ENCODE assay signal across 16 cellular contexts in genomic region chr15:99963096-99963825, GRCh38.
DNase-seq lines count a peak whose midpoint lies in the region; ATAC-seq and TF ChIP-seq lines count a peak whose summit lies in the region.
"Had no signal": no experiment of that assay in that cellular context is flagged by ENCODE, and none has a peak within 500 bp of the region (broad histone marks: within the 10 kb centered on the region; RNA-seq: fewer than 3 reads in every experiment).

No MANE protein-coding gene starts in this region.

- H3K9me3 ChIP-seq in adipocyte (ENCODE audit: control insufficient read depth, low read length) (no peaks in the 10 kb centered on the region), testis (no peaks in the 10 kb centered on the region)
- H3K9me3 ChIP-seq: neutrophil, Peyer's patch, thyroid gland had no signal

- intact Hi-C loops in testis (cut with DNase I; ENCODE audit: low total_unique reads), result no loop called here

- no peak overlapping the region for H3K4me3 ChIP-seq in adipocyte (ENCODE audit: low read length)
- no peak overlapping the region for H3K4me3 ChIP-seq in testis
- H3K4me3 ChIP-seq: Peyer's patch, thyroid gland had no signal

- no peaks in the 10 kb centered on the region for H3K36me3 ChIP-seq in adipocyte (ENCODE audit: control insufficient read depth, insufficient read depth, low read length, severe bottlenecking)
- no peaks in the 10 kb centered on the region for H3K36me3 ChIP-seq in testis (ENCODE audit: low read depth, missing control alignments)
- H3K36me3 ChIP-seq: neutrophil, Peyer's patch, thyroid gland had no signal

- no peak for TF ChIP-seq CTCF in foreskin keratinocyte (conservative IDR thresholded peaks at IDR 0.05)
- no peak for TF ChIP-seq CTCF in testis (IDR thresholded peaks at IDR 0.05)

- H3K27me3 ChIP-seq in adipocyte (replicated peaks; ENCODE audit: control insufficient read depth, insufficient read depth, low read length), result peaks cover 39% of the 10 kb centered on the region
- peaks cover 5% of the 10 kb centered on the region for H3K27me3 ChIP-seq in foreskin keratinocyte
- no peaks in the 10 kb centered on the region for H3K27me3 ChIP-seq in testis
- H3K27me3 ChIP-seq: neutrophil, Peyer's patch, thyroid gland had no signal

- no peak overlapping the region for H3K9ac ChIP-seq in adipocyte (ENCODE audit: low read length)

- 76 to 89% methylated on average over 8 of the region's 8 CpGs for WGBS in testis, 2 donors

- peak; percentile 62 for DNase-seq in NOMO-1 treated with DMSO at 0.1 percent for 48 hours (lab: John Stamatoyannopoulos, UW; ENCODE audit: unreplicated experiment)
- DNase-seq in NOMO-1 treated with dmso at 0.1 percent for 144 hours (lab: John Stamatoyannopoulos, UW; ENCODE audit: unreplicated experiment), result no peak
- peak; percentile 1 for DNase-seq in adipocyte (ENCODE audit: low read depth)
- peak; percentile 80 to 88 for DNase-seq in foreskin keratinocyte
- DNase-seq in testis, result peak; percentile 0
- no peak for DNase-seq in SHP77 (lab: John Stamatoyannopoulos, UW)
- DNase-seq: activated CD4-positive, alpha-beta T cell treated with anti-CD3 and anti-CD28 coated beads for 4 hours; activated T-cell treated with anti-CD3 and anti-CD28 coated beads, Interleukin-2, amount 50 U/mL, for 72 hours; hippocampal formation; stimulated activated CD4-positive, alpha-beta T cell treated with anti-CD3 and anti-CD28 coated beads, Interleukin-12 subunit alpha, Interleukin-12 subunit beta, amount 100 ng/mL, for 4 hours; T-helper 2 cell; thyroid gland had no signal

- ATAC-seq in foreskin keratinocyte (peak; percentile 69), GM21526 (IDR thresholded peaks at IDR 0.05; ENCODE audit: low FRiP score, unreplicated experiment) (no peak), HG03135 (IDR thresholded peaks at IDR 0.05; ENCODE audit: unreplicated experiment) (no peak)
- ATAC-seq: activated T-cell treated with anti-CD3 and anti-CD28 coated beads, Interleukin-2, amount 50 U/mL, for 72 hours had no signal

- H3K4me1 ChIP-seq in adipocyte (ENCODE audit: control insufficient read depth, insufficient read depth, low read length), result peaks cover 6% of the 10 kb centered on the region
- peaks cover 17% of the 10 kb centered on the region for H3K4me1 ChIP-seq in foreskin keratinocyte
- no peaks in the 10 kb centered on the region for H3K4me1 ChIP-seq in testis
- H3K4me1 ChIP-seq: Peyer's patch had no signal

- no peak for TF ChIP-seq POLR2A in testis (IDR thresholded peaks at IDR 0.05)

- no peak overlapping the region for H3K27ac ChIP-seq in foreskin keratinocyte
- H3K27ac ChIP-seq in testis, result no peak overlapping the region
- H3K27ac ChIP-seq: neutrophil, Peyer's patch, thyroid gland had no signal

Comparison
In these comparisons a context has a peak if more than half of its experiments do, and no peak if none do; other contexts are left out.
1. DNase-seq: peak in NOMO-1 treated with DMSO at 0.1 percent for 48 hours (single experiment), adipocyte (single experiment), foreskin keratinocyte (2 of 2) and testis (single experiment); none in NOMO-1 treated with dmso at 0.1 percent for 144 hours (single experiment) and SHP77 (0 of 2).